1 cellular context compared by ENCODE assay signal in genomic region chr2:241050624-241051577, GRCh38.
TF ChIP-seq lines count a peak whose summit lies in the region.

No MANE protein-coding gene starts in this region.

TF ChIP-seq in GM12878, 131 proteins besides CTCF, POLR2A, EP300 and RAD21:
- peak; percentile 89 for TF ChIP-seq TCF12 (IDR thresholded peaks at IDR 0.05; ENCODE audit: low read depth, low read length)
- peak; percentile 69; the same call in 1 of the 2 replicates for TF ChIP-seq PKNOX1 (IDR thresholded peaks at IDR 0.05)
- peak; percentile 48 for TF ChIP-seq RELA (IDR thresholded peaks at IDR 0.05; ENCODE audit: borderline replicate concordance, partially characterized antibody)
- no peak for TF ChIP-seq TARDBP (IDR thresholded peaks at IDR 0.05; ENCODE audit: borderline replicate concordance)
- TF ChIP-seq TCF3 (IDR thresholded peaks at IDR 0.05; ENCODE audit: borderline replicate concordance, insufficient read depth, low read depth, low read length), result peak; percentile 40; the same call in 1 of the 2 replicates
- TF ChIP-seq PBX3 (IDR thresholded peaks at IDR 0.05; ENCODE audit: insufficient replicate concordance, low read depth, low read length), result peak; percentile 78
- TF ChIP-seq NFXL1 (IDR thresholded peaks at IDR 0.05; ENCODE audit: borderline replicate concordance), result no peak
TF ChIP-seq in GM12878: peak in this region for 5.
